In genomic region chr22:49452362-49452946, GRCh38 we compare ENCODE assay signal across 19 cellular contexts.
DNase-seq lines count a peak whose midpoint lies in the region; ATAC-seq, FAIRE-seq and TF ChIP-seq lines count a peak whose summit lies in the region.
"Had no signal": no experiment of that assay in that cellular context is flagged by ENCODE, and none has a peak within 500 bp of the region (broad histone marks: within the 10 kb centered on the region; RNA-seq: fewer than 3 reads in every experiment).

No MANE protein-coding gene starts in this region.

- no peak overlapping the region for H3K4me2 ChIP-seq in IMR-90 (ENCODE audit: low read depth, low read length)

- no peak overlapping the region for H2AFZ ChIP-seq in IMR-90 (replicated peaks; ENCODE audit: low read length, poor library complexity)
- H2AFZ ChIP-seq: GM23248 had no signal

- CTCF ChIA-PET in IMR-90 (lab: Yijun Ruan, JAX): no interaction called here

- H2AK5ac ChIP-seq in IMR-90 (ENCODE audit: low read depth, low read length): no peak overlapping the region

- no peak overlapping the region for H3K56ac ChIP-seq in IMR-90 (ENCODE audit: extremely low read depth, insufficient read depth, low read length)

- 72% methylated on average over 2 of the region's 2 CpGs; no CpG with 5 or more reads in 1 of the 2 experiments for WGBS in IMR-90 (ENCODE audit: extremely low coverage in 2 of 2, insufficient read length in 1 of 2), 2 experiments

- no peak overlapping the region for H2BK15ac ChIP-seq in IMR-90 (ENCODE audit: low read depth, low read length)

- H4K20me1 ChIP-seq in IMR-90 (ENCODE audit: insufficient read depth, low read length): no peaks in the 10 kb centered on the region

- POLR2A ChIA-PET in IMR-90 (lab: Charles Lee; ENCODE audit: unreplicated experiment): no interaction called here

- in situ Hi-C loops in IMR-90 (cut with MboI; ENCODE audit: low sequenced_read_pairs): no loop called here

- no peak for DNase-seq in IMR-90
- DNase-seq in mesenteric fat pad (ENCODE audit: low spot score): peak; percentile 18
- DNase-seq in urothelium cell line (ENCODE audit: low spot score): no peak
- DNase-seq in effector memory CD4-positive, alpha-beta T cell: no peak
- DNase-seq: C1 segment of cervical spinal cord; Calu3; CD4-positive, alpha-beta memory T cell; COR-L47; DMS53; DMS79 treated with DMSO at 0.1 percent for 48 hours; GF-D8; GM23248; H7; HCEC 1CT had no signal

- no peak overlapping the region for H4K8ac ChIP-seq in IMR-90 (ENCODE audit: low read depth in 2 of 2, low read length in 2 of 2)

- no peak overlapping the region for H4K91ac ChIP-seq in IMR-90 (ENCODE audit: insufficient read depth, low read depth, low read length)

- peaks cover 56% of the 10 kb centered on the region; the same call in 1 of the 2 replicates for H3K9me3 ChIP-seq in IMR-90 (ENCODE audit: control insufficient read depth, insufficient read depth, low read length)
- H3K9me3 ChIP-seq in effector memory CD4-positive, alpha-beta T cell (ENCODE audit: control insufficient read depth, low read length): no peaks in the 10 kb centered on the region

- TF ChIP-seq CTCF in IMR-90 (conservative IDR thresholded peaks at IDR 0.05; ENCODE audit: low read depth, low read length): no peak

- no peaks in the 10 kb centered on the region for H3K36me3 ChIP-seq in IMR-90 (ENCODE audit: control insufficient read depth, insufficient read depth, low read length)
- no peaks in the 10 kb centered on the region for H3K36me3 ChIP-seq in effector memory CD4-positive, alpha-beta T cell (ENCODE audit: control insufficient read depth, insufficient read depth, low read length)

- BruUV-seq in IMR-90 (replicated peaks; lab: Mats Ljungman, UMichigan): no TSS peak

- H3K27ac ChIP-seq in IMR-90 (ENCODE audit: insufficient read depth, low read length): no peak overlapping the region
- H3K27ac ChIP-seq in effector memory CD4-positive, alpha-beta T cell (ENCODE audit: insufficient read depth, low read length, poor library complexity, severe bottlenecking): no peak overlapping the region
- H3K27ac ChIP-seq: GM23248 had no signal

- H4K5ac ChIP-seq in IMR-90 (ENCODE audit: low read depth, low read length): no peak overlapping the region

- dilution Hi-C loops in IMR-90 (cut with HindIII; ENCODE audit: low sequenced_read_pairs, unreplicated experiment): no loop called here

- H3K27me3 ChIP-seq in IMR-90 (ENCODE audit: control insufficient read depth, insufficient read depth, low read length): no peaks in the 10 kb centered on the region
- peaks cover 4% of the 10 kb centered on the region for H3K27me3 ChIP-seq in effector memory CD4-positive, alpha-beta T cell (replicated peaks; ENCODE audit: control insufficient read depth, insufficient read depth, low read length, poor library complexity, severe bottlenecking)

- H3K4ac ChIP-seq in IMR-90 (ENCODE audit: low read depth, low read length): no peak overlapping the region

- intact Hi-C loops in IMR-90 (cut with micrococcal nuclease): no loop called here

- FAIRE-seq in urothelium cell line (lab: Jason Lieb, UNC): peak; percentile 84
- FAIRE-seq: GM12891, GM18507, H1 had no signal

- no peak overlapping the region for H3K14ac ChIP-seq in IMR-90 (replicated peaks; ENCODE audit: low read depth, low read length)

- H2BK120ac ChIP-seq in IMR-90 (ENCODE audit: low read depth, low read length): no peak overlapping the region

- no peaks in the 10 kb centered on the region for H3K4me1 ChIP-seq in IMR-90 (ENCODE audit: control insufficient read depth, insufficient read depth, low read length)
- no peaks in the 10 kb centered on the region for H3K4me1 ChIP-seq in effector memory CD4-positive, alpha-beta T cell (ENCODE audit: control insufficient read depth, insufficient read depth, low read length, poor library complexity, severe bottlenecking)

- no peak overlapping the region for H3K9ac ChIP-seq in IMR-90 (ENCODE audit: low read depth, low read length)
- H3K9ac ChIP-seq: GM23248 had no signal

- no peak overlapping the region for H3K18ac ChIP-seq in IMR-90 (ENCODE audit: low read depth, low read length)

- H3K23ac ChIP-seq in IMR-90 (ENCODE audit: low read depth, low read length): no peak overlapping the region

- H2AK9ac ChIP-seq in IMR-90 (replicated peaks; ENCODE audit: low read depth, low read length, poor library complexity): no peak overlapping the region

- no peak overlapping the region for H2BK20ac ChIP-seq in IMR-90 (ENCODE audit: low read depth, low read length)

- no peak for TF ChIP-seq RAD21 in IMR-90 (IDR thresholded peaks at IDR 0.05; ENCODE audit: low read length)

- no peaks in the 10 kb centered on the region for H3K9me1 ChIP-seq in IMR-90 (ENCODE audit: insufficient read depth, low read length)

- H2BK5ac ChIP-seq in IMR-90 (ENCODE audit: low read depth, low read length, poor library complexity, severe bottlenecking): peak overlapping the region; percentile 33

- no peak overlapping the region for H3K4me3 ChIP-seq in IMR-90 (ENCODE audit: insufficient read depth, low read depth, low read length)
- no peak overlapping the region for H3K4me3 ChIP-seq in effector memory CD4-positive, alpha-beta T cell (ENCODE audit: insufficient read depth, low read depth, low read length, poor library complexity, severe bottlenecking)
- H3K4me3 ChIP-seq: GM23248 had no signal

- ATAC-seq in IMR-90 (ENCODE audit: low read depth) (no peak), GM19452 (IDR thresholded peaks at IDR 0.05; ENCODE audit: unreplicated experiment) (no peak), HG03520 (IDR thresholded peaks at IDR 0.05; ENCODE audit: unreplicated experiment) (no peak)

- H3K79me1 ChIP-seq in IMR-90 (ENCODE audit: low read depth in 1 of 2, low read length in 2 of 2): no peaks in the 10 kb centered on the region

- no peak for TF ChIP-seq POLR2A in IMR-90 (IDR thresholded peaks at IDR 0.05; ENCODE audit: low read depth, low read length)

TF ChIP-seq in IMR-90, 13 proteins besides CTCF, POLR2A, EP300 and RAD21:
- TF ChIP-seq USF2 (IDR thresholded peaks at IDR 0.05; ENCODE audit: low read depth, low read length): no peak
- no peak for TF ChIP-seq SMC3 (IDR thresholded peaks at IDR 0.05; ENCODE audit: low read depth, low read length)
- TF ChIP-seq MXI1 (IDR thresholded peaks at IDR 0.05; ENCODE audit: borderline replicate concordance, low read depth, low read length): no peak
